ENCODE assay signal across 8 cellular contexts in the genomic region with DNA sequence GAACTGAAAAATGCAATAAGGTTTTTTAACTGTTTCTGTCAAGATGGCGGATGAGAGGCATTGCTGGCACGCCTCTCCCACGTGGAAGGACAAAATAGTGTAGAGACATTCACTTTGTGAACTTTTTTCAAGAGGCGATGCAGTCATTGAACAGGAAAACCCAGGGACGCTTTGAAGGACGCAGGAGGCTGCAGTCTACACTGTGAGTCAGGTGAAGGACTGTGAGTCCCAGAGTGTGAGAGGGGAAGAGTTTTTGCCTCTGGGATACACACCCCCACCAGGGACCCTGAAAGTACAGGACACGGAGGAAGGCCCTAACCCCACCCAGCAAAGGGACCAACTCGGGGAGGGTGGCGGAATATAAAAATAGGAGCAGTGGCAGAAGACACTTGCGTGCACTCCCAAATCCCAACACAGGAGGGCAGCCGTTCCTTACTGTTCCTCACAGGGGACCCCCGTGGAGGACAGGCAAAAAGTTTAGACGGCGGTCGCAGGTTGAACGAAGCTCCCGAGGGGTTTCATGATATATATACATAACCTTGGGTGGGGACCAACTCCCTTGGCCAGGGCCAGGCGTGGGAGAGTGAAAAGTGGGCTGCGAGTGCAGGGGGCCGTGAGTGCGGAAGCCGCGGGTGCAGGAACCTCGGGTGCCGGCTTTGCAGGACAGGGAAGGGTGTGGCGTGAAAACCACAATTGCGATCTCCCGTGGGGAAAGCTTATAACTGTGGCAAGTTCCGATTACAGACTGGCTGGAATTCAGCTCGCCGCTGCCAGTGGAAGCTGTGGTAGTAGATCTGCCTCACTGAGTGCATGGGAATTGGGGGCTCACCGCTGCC.
DNase-seq lines count a peak whose midpoint lies in the region; ATAC-seq and TF ChIP-seq lines count a peak whose summit lies in the region.

No MANE protein-coding gene starts in this region.

- no peaks in the 10 kb centered on the region for H3K9me3 Mint-ChIP-seq in activated T-cell treated with anti-CD3 and anti-CD28 coated beads, Interleukin-2, amount 50 U/mL, for 4 hours
- peaks cover 5% of the 10 kb centered on the region for H3K9me3 Mint-ChIP-seq in nephron progenitor cell
- no peaks in the 10 kb centered on the region for H3K9me3 Mint-ChIP-seq in stimulated activated naive B cell treated with anti-CD40 and anti-IgM and Interleukin-4, amounts not matched to agents 10 μg/mL and 1 μg/mL and 100 μg/mL, for 72 hours

- H3K27me3 Mint-ChIP-seq in activated T-cell treated with anti-CD3 and anti-CD28 coated beads, Interleukin-2, amount 50 U/mL, for 4 hours (ENCODE audit: low read depth) = peaks cover 7% of the 10 kb centered on the region
- H3K27me3 Mint-ChIP-seq in nephron progenitor cell (ENCODE audit: low read depth, poor library complexity) = peaks cover 29% of the 10 kb centered on the region
- H3K27me3 Mint-ChIP-seq in stimulated activated naive B cell treated with anti-CD40 and anti-IgM and Interleukin-4, amounts not matched to agents 10 μg/mL and 1 μg/mL and 100 μg/mL, for 72 hours = peaks cover 28 to 40% of the 10 kb centered on the region in 2 donors

- H3K4me1 ChIP-seq in PC-3 (ENCODE audit: insufficient read depth, low read length) = no peaks in the 10 kb centered on the region
- peaks cover 2% of the 10 kb centered on the region for H3K4me1 ChIP-seq in fibroblast of lung (ENCODE audit: control insufficient read depth, extremely low read depth, insufficient read depth, low read length)

- ATAC-seq in PC-3 = no peak
- peak; percentile 86 to 91 for ATAC-seq in activated T-cell treated with anti-CD3 and anti-CD28 coated beads, Interleukin-2, amount 50 U/mL, for 4 hours
- ATAC-seq in stimulated activated naive B cell treated with anti-CD40 and anti-IgM and Interleukin-4, amounts not matched to agents 10 μg/mL and 1 μg/mL and 100 μg/mL, for 72 hours (replicated peaks) = peak; percentile 77 to 80

- intact Hi-C loops in PC-3 (cut with micrococcal nuclease) = loop anchor here (5.0 kb wide), 1 partner anchor 72 kb away; no protein-coding TSS in a partner anchor

- BruUV-seq in PC-3 (replicated peaks; lab: Mats Ljungman, UMichigan) = no TSS peak

- peak overlapping the region; percentile 84 for H3K4me3 Mint-ChIP-seq in activated T-cell treated with anti-CD3 and anti-CD28 coated beads, Interleukin-2, amount 50 U/mL, for 4 hours
- H3K4me3 Mint-ChIP-seq in nephron progenitor cell = no peak overlapping the region
- peak overlapping the region; percentile 84 to 85 for H3K4me3 Mint-ChIP-seq in stimulated activated naive B cell treated with anti-CD40 and anti-IgM and Interleukin-4, amounts not matched to agents 10 μg/mL and 1 μg/mL and 100 μg/mL, for 72 hours

- H3K27me3 ChIP-seq in PC-3 (ENCODE audit: low read length) = no peaks in the 10 kb centered on the region
- H3K27me3 ChIP-seq in fibroblast of lung (ENCODE audit: control insufficient read depth, insufficient read depth, low read length) = peaks cover 3% of the 10 kb centered on the region

- CTCF ChIA-PET in PC-3 (lab: Charles Lee) = interaction anchor here (0.9 kb wide), 1 partner anchor 91 kb away, joined by 3 read pairs; no protein-coding TSS in a partner anchor

- no peak overlapping the region for H3K9ac ChIP-seq in PC-3 (ENCODE audit: low read length)
- H3K9ac ChIP-seq in fibroblast of lung (ENCODE audit: insufficient read depth, low read length) = no peak overlapping the region

- no peaks in the 10 kb centered on the region for H3F3A ChIP-seq in PC-3 (ENCODE audit: low read length, unreplicated experiment)

- H2AFZ ChIP-seq in PC-3 (ENCODE audit: low read length) (no peak overlapping the region), fibroblast of lung (ENCODE audit: low read length) (no peak overlapping the region)

- no peaks in the 10 kb centered on the region for H3K9me2 ChIP-seq in PC-3 (replicated peaks; ENCODE audit: low read length)

- H3K9me3 ChIP-seq in PC-3 (ENCODE audit: low read length) (no peaks in the 10 kb centered on the region), fibroblast of lung (ENCODE audit: control insufficient read depth, insufficient read depth, low read depth, low read length) (no peaks in the 10 kb centered on the region)

- peak; percentile 79 for DNase-seq in AG08395 (ENCODE audit: low spot score)
- DNase-seq in HCEC 1CT = peak; percentile 30
- DNase-seq in PC-3 = peak; percentile 8
- DNase-seq in activated T-cell treated with anti-CD3 and anti-CD28 coated beads, Interleukin-2, amount 50 U/mL, for 4 hours = peak; percentile 75
- peak; percentile 34 to 59 for DNase-seq in fibroblast of lung (ENCODE audit: low read depth in 2 of 2)
- peak; percentile 83 for DNase-seq in nephron progenitor cell
- DNase-seq in stimulated activated naive B cell treated with anti-CD40 and anti-IgM and Interleukin-4, amounts not matched to agents 10 μg/mL and 1 μg/mL and 100 μg/mL, for 72 hours = peak; percentile 43
- DNase-seq in NCI-H2196 (lab: John Stamatoyannopoulos, UW; ENCODE audit: unreplicated experiment) = no peak

- TF ChIP-seq CTCF in PC-3 (conservative IDR thresholded peaks at IDR 0.05; ENCODE audit: low read depth, low read length) = peak; percentile 52
- TF ChIP-seq CTCF in fibroblast of lung (conservative IDR thresholded peaks at IDR 0.05 in 1 of 2, IDR thresholded peaks at IDR 0.05 in 1 of 2; ENCODE audit: low read depth in 1 of 2, low read length in 2 of 2) = peak; percentile 81 to 87
- peak; percentile 68 for TF ChIP-seq CTCF in nephron progenitor cell (IDR thresholded peaks at IDR 0.05)

- POLR2A ChIA-PET in PC-3 (lab: Charles Lee; ENCODE audit: unreplicated experiment) = no interaction called here

- H3K79me2 ChIP-seq in PC-3 (ENCODE audit: low read length) (no peaks in the 10 kb centered on the region), fibroblast of lung (ENCODE audit: control insufficient read depth, insufficient read depth, low read length) (no peaks in the 10 kb centered on the region)

- H3K27ac ChIP-seq in PC-3 (ENCODE audit: low read length) (no peak overlapping the region), fibroblast of lung (ENCODE audit: insufficient read depth, low read length) (no peak overlapping the region)

- H3K36me3 ChIP-seq in PC-3 (ENCODE audit: low read depth, low read length) (no peaks in the 10 kb centered on the region), fibroblast of lung (ENCODE audit: control insufficient read depth, insufficient read depth, low read length) (no peaks in the 10 kb centered on the region)

- no peaks in the 10 kb centered on the region for H4K20me1 ChIP-seq in PC-3 (ENCODE audit: low read length)
- H4K20me1 ChIP-seq in fibroblast of lung (ENCODE audit: control insufficient read depth, extremely low read depth, insufficient read depth, low read length) = no peaks in the 10 kb centered on the region

- H3K27ac Mint-ChIP-seq in nephron progenitor cell = no peak overlapping the region
- H3K27ac Mint-ChIP-seq in stimulated activated naive B cell treated with anti-CD40 and anti-IgM and Interleukin-4, amounts not matched to agents 10 μg/mL and 1 μg/mL and 100 μg/mL, for 72 hours = peak overlapping the region; percentile 78

- H3K4me1 Mint-ChIP-seq in activated T-cell treated with anti-CD3 and anti-CD28 coated beads, Interleukin-2, amount 50 U/mL, for 4 hours (ENCODE audit: low read depth) = peaks cover 15% of the 10 kb centered on the region
- peaks cover 8% of the 10 kb centered on the region for H3K4me1 Mint-ChIP-seq in nephron progenitor cell
- H3K4me1 Mint-ChIP-seq in stimulated activated naive B cell treated with anti-CD40 and anti-IgM and Interleukin-4, amounts not matched to agents 10 μg/mL and 1 μg/mL and 100 μg/mL, for 72 hours = peaks cover 16 to 28% of the 10 kb centered on the region in 2 donors

- no peaks in the 10 kb centered on the region for H3K36me3 Mint-ChIP-seq in activated T-cell treated with anti-CD3 and anti-CD28 coated beads, Interleukin-2, amount 50 U/mL, for 4 hours (ENCODE audit: insufficient read depth)
- no peaks in the 10 kb centered on the region for H3K36me3 Mint-ChIP-seq in nephron progenitor cell (ENCODE audit: low read depth)
- peaks cover under 1 to 2% of the 10 kb centered on the region in 2 donors for H3K36me3 Mint-ChIP-seq in stimulated activated naive B cell treated with anti-CD40 and anti-IgM and Interleukin-4, amounts not matched to agents 10 μg/mL and 1 μg/mL and 100 μg/mL, for 72 hours

- H3K4me3 ChIP-seq in PC-3 (ENCODE audit: low read length) (no peak overlapping the region), fibroblast of lung (replicated peaks in 1 of 4; ENCODE audit: control extremely low read depth in 1 of 4, insufficient read depth in 1 of 4, low read depth in 3 of 4, low read length in 4 of 4) (peak overlapping the region in 2 of 4 experiments; percentile 5 to 34)

- no peak overlapping the region for H3K4me2 ChIP-seq in PC-3 (ENCODE audit: low read length)
- H3K4me2 ChIP-seq in fibroblast of lung (ENCODE audit: extremely low read depth, insufficient read depth, low read length) = peak overlapping the region; percentile 37
